Comparison of ENCODE assay signal across 17 cellular contexts in genomic region chr6:42383421-42384208, GRCh38.
DNase-seq lines count a peak whose midpoint lies in the region; ATAC-seq and TF ChIP-seq lines count a peak whose summit lies in the region.
"Had no signal": no experiment of that assay in that cellular context is flagged by ENCODE, and none has a peak within 500 bp of the region (broad histone marks: within the 10 kb centered on the region; RNA-seq: fewer than 3 reads in every experiment).

No MANE protein-coding gene starts in this region.

- no peaks in the 10 kb centered on the region for H3K9me3 ChIP-seq in OCI-LY3 (ENCODE audit: insufficient read depth, low read length)
- H3K9me3 ChIP-seq: thoracic aorta had no signal

- H3K9ac ChIP-seq in OCI-LY3 (ENCODE audit: low read length) = no peak overlapping the region

- H3K79me2 ChIP-seq in OCI-LY3 (ENCODE audit: low read length) = peaks cover 42% of the 10 kb centered on the region

- H3K36me3 ChIP-seq in OCI-LY3 (replicated peaks; ENCODE audit: low read depth, low read length) = no peaks in the 10 kb centered on the region
- H3K36me3 ChIP-seq: thoracic aorta had no signal

- TF ChIP-seq CTCF in natural killer cell (IDR thresholded peaks at IDR 0.05) (no peak), OCI-LY3 (IDR thresholded peaks at IDR 0.05; ENCODE audit: low read depth, low read length) (no peak)

- H3K4me3 Mint-ChIP-seq in natural killer cell treated with Interleukin-12 subunit alpha and Interleukin-12 subunit beta and Interleukin-15 and Interleukin-18, amount 100 ng/mL, for 72 hours = peak overlapping the region; percentile 53
- H3K4me3 Mint-ChIP-seq in natural killer cell = no peak overlapping the region
- H3K4me3 Mint-ChIP-seq in activated T-helper 1 cell treated with anti-CD3 and anti-CD28 coated beads, Interleukin-12 subunit alpha, Interleukin-12 subunit beta, Interleukin-2, Interleukin-4 antibody, amounts not matched to agents 30 ng/mL and 10 ng/mL and 1 ng/mL, durations not matched to agents 14 hours and 24 hours and 36 hours = peak overlapping the region; percentile 38
- H3K4me3 Mint-ChIP-seq in stimulated activated naive CD8-positive, alpha-beta T cell treated with anti-CD3 and anti-CD28 coated beads, Interleukin-15, Interleukin-2, amounts not matched to agents 100 ng/mL and 50 ng/mL, for 24 hours = peak overlapping the region; percentile 31
- H3K4me3 Mint-ChIP-seq: activated naive CD4-positive, alpha-beta T cell treated with anti-CD3 and anti-CD28 coated beads, Interleukin-2, amount 10 ng/mL, durations not matched to agents 7 days and 5 days; CD8-positive, alpha-beta T cell had no signal

- no peaks in the 10 kb centered on the region for H3K9me3 Mint-ChIP-seq in natural killer cell treated with Interleukin-12 subunit alpha and Interleukin-12 subunit beta and Interleukin-15 and Interleukin-18, amount 100 ng/mL, for 72 hours
- no peaks in the 10 kb centered on the region for H3K9me3 Mint-ChIP-seq in natural killer cell
- no peaks in the 10 kb centered on the region for H3K9me3 Mint-ChIP-seq in activated T-helper 1 cell treated with anti-CD3 and anti-CD28 coated beads, Interleukin-12 subunit alpha, Interleukin-12 subunit beta, Interleukin-2, Interleukin-4 antibody, amounts not matched to agents 30 ng/mL and 10 ng/mL and 1 ng/mL, durations not matched to agents 14 hours and 24 hours and 36 hours
- no peaks in the 10 kb centered on the region for H3K9me3 Mint-ChIP-seq in stimulated activated naive CD8-positive, alpha-beta T cell treated with anti-CD3 and anti-CD28 coated beads, Interleukin-15, Interleukin-2, amounts not matched to agents 100 ng/mL and 50 ng/mL, for 24 hours
- H3K9me3 Mint-ChIP-seq: activated naive CD4-positive, alpha-beta T cell treated with anti-CD3 and anti-CD28 coated beads, Interleukin-2, amount 10 ng/mL, durations not matched to agents 7 days and 5 days; CD8-positive, alpha-beta T cell had no signal

- peaks cover 54 to 76% of the 10 kb centered on the region in 2 donors for H3K4me1 Mint-ChIP-seq in natural killer cell treated with Interleukin-12 subunit alpha and Interleukin-12 subunit beta and Interleukin-15 and Interleukin-18, amount 100 ng/mL, for 72 hours (ENCODE audit: low read depth in 2 of 2)
- peaks cover 55 to 61% of the 10 kb centered on the region in 2 donors for H3K4me1 Mint-ChIP-seq in natural killer cell
- peaks cover 71% of the 10 kb centered on the region for H3K4me1 Mint-ChIP-seq in activated T-helper 1 cell treated with anti-CD3 and anti-CD28 coated beads, Interleukin-12 subunit alpha, Interleukin-12 subunit beta, Interleukin-2, Interleukin-4 antibody, amounts not matched to agents 30 ng/mL and 10 ng/mL and 1 ng/mL, durations not matched to agents 14 hours and 24 hours and 36 hours (ENCODE audit: low read depth)
- H3K4me1 Mint-ChIP-seq in stimulated activated naive CD8-positive, alpha-beta T cell treated with anti-CD3 and anti-CD28 coated beads, Interleukin-15, Interleukin-2, amounts not matched to agents 100 ng/mL and 50 ng/mL, for 24 hours (ENCODE audit: low read depth) = peaks cover 79% of the 10 kb centered on the region

- peak overlapping the region; percentile 57 for H3K4me2 ChIP-seq in OCI-LY3 (ENCODE audit: low read length)
- H3K4me2 ChIP-seq: smooth muscle cell had no signal

- H3K27me3 Mint-ChIP-seq in natural killer cell treated with Interleukin-12 subunit alpha and Interleukin-12 subunit beta and Interleukin-15 and Interleukin-18, amount 100 ng/mL, for 72 hours = no peaks in the 10 kb centered on the region
- H3K27me3 Mint-ChIP-seq in natural killer cell (ENCODE audit: low read depth in 2 of 2) = no peaks in the 10 kb centered on the region
- no peaks in the 10 kb centered on the region for H3K27me3 Mint-ChIP-seq in activated T-helper 1 cell treated with anti-CD3 and anti-CD28 coated beads, Interleukin-12 subunit alpha, Interleukin-12 subunit beta, Interleukin-2, Interleukin-4 antibody, amounts not matched to agents 30 ng/mL and 10 ng/mL and 1 ng/mL, durations not matched to agents 14 hours and 24 hours and 36 hours (ENCODE audit: insufficient read depth)
- H3K27me3 Mint-ChIP-seq in stimulated activated naive CD8-positive, alpha-beta T cell treated with anti-CD3 and anti-CD28 coated beads, Interleukin-15, Interleukin-2, amounts not matched to agents 100 ng/mL and 50 ng/mL, for 24 hours = no peaks in the 10 kb centered on the region
- H3K27me3 Mint-ChIP-seq: activated naive CD4-positive, alpha-beta T cell treated with anti-CD3 and anti-CD28 coated beads, Interleukin-2, amount 10 ng/mL, durations not matched to agents 7 days and 5 days had no signal

- peak in 1 of 2 donors; percentile 81 for ATAC-seq in natural killer cell treated with Interleukin-12 subunit alpha and Interleukin-12 subunit beta and Interleukin-15 and Interleukin-18, amount 100 ng/mL, for 72 hours
- no peak for ATAC-seq in natural killer cell
- ATAC-seq: CD8-positive, alpha-beta T cell had no signal

- H2AFZ ChIP-seq in OCI-LY3 (ENCODE audit: low read depth, low read length) = no peak overlapping the region

- no peaks in the 10 kb centered on the region for H3K27me3 ChIP-seq in OCI-LY3 (ENCODE audit: low read depth, low read length)

- peak; percentile 5 for DNase-seq in natural killer cell treated with Interleukin-12 subunit alpha and Interleukin-12 subunit beta and Interleukin-15 and Interleukin-18, amount 100 ng/mL, for 72 hours (ENCODE audit: low spot score)
- DNase-seq in natural killer cell (no peak), A172 (ENCODE audit: low spot score) (no peak), SHP77 (lab: John Stamatoyannopoulos, UW) (no peak)
- no peak for DNase-seq in activated T-helper 1 cell treated with anti-CD3 and anti-CD28 coated beads, Interleukin-12 subunit alpha, Interleukin-12 subunit beta, Interleukin-2, Interleukin-4 antibody, amounts not matched to agents 30 ng/mL and 10 ng/mL and 1 ng/mL, durations not matched to agents 14 hours and 24 hours and 36 hours (ENCODE audit: low spot score)
- DNase-seq: activated naive CD4-positive, alpha-beta T cell treated with anti-CD3 and anti-CD28 coated beads, Interleukin-2, amount 10 ng/mL, durations not matched to agents 7 days and 5 days; CD8-positive, alpha-beta T cell; DMS53; KG1; mammary epithelial cell; occipital lobe; Right ventricle myocardium superior; SW 1271 had no signal

- H3K27ac ChIP-seq in OCI-LY3 (ENCODE audit: low read length) = no peak overlapping the region
- H3K27ac ChIP-seq: thoracic aorta had no signal

- peak overlapping the region; percentile 11 for H3K4me3 ChIP-seq in OCI-LY3 (ENCODE audit: low read length)
- H3K4me3 ChIP-seq: smooth muscle cell, thoracic aorta had no signal

- no peaks in the 10 kb centered on the region for H3K36me3 Mint-ChIP-seq in natural killer cell treated with Interleukin-12 subunit alpha and Interleukin-12 subunit beta and Interleukin-15 and Interleukin-18, amount 100 ng/mL, for 72 hours
- H3K36me3 Mint-ChIP-seq in natural killer cell = no peaks in the 10 kb centered on the region
- peaks cover 24% of the 10 kb centered on the region for H3K36me3 Mint-ChIP-seq in activated T-helper 1 cell treated with anti-CD3 and anti-CD28 coated beads, Interleukin-12 subunit alpha, Interleukin-12 subunit beta, Interleukin-2, Interleukin-4 antibody, amounts not matched to agents 30 ng/mL and 10 ng/mL and 1 ng/mL, durations not matched to agents 14 hours and 24 hours and 36 hours (ENCODE audit: low read depth)
- H3K36me3 Mint-ChIP-seq in stimulated activated naive CD8-positive, alpha-beta T cell treated with anti-CD3 and anti-CD28 coated beads, Interleukin-15, Interleukin-2, amounts not matched to agents 100 ng/mL and 50 ng/mL, for 24 hours (ENCODE audit: low read depth) = no peaks in the 10 kb centered on the region

- intact Hi-C loops in natural killer cell (cut with micrococcal nuclease) = no loop called here
- intact Hi-C loops in activated T-helper 1 cell treated with anti-CD3 and anti-CD28 coated beads, Interleukin-12 subunit alpha, Interleukin-12 subunit beta, Interleukin-2, Interleukin-4 antibody, amounts not matched to agents 30 ng/mL and 10 ng/mL and 1 ng/mL, durations not matched to agents 14 hours and 24 hours and 36 hours (cut with micrococcal nuclease) = loop anchor here (1.0 kb wide), 1 partner anchor 26 kb away; no protein-coding TSS in a partner anchor

- peaks cover 58% of the 10 kb centered on the region for H3K4me1 ChIP-seq in OCI-LY3 (ENCODE audit: low read length)

- peaks cover 36% of the 10 kb centered on the region; the same call in 1 of the 2 replicates for H4K20me1 ChIP-seq in OCI-LY3 (ENCODE audit: insufficient read depth, low read length)

- H3K27ac Mint-ChIP-seq in natural killer cell treated with Interleukin-12 subunit alpha and Interleukin-12 subunit beta and Interleukin-15 and Interleukin-18, amount 100 ng/mL, for 72 hours = peak overlapping the region; percentile 85 to 99
- H3K27ac Mint-ChIP-seq in natural killer cell = no peak overlapping the region
- H3K27ac Mint-ChIP-seq in activated T-helper 1 cell treated with anti-CD3 and anti-CD28 coated beads, Interleukin-12 subunit alpha, Interleukin-12 subunit beta, Interleukin-2, Interleukin-4 antibody, amounts not matched to agents 30 ng/mL and 10 ng/mL and 1 ng/mL, durations not matched to agents 14 hours and 24 hours and 36 hours = peak overlapping the region; percentile 83
- peak overlapping the region; percentile 79 for H3K27ac Mint-ChIP-seq in stimulated activated naive CD8-positive, alpha-beta T cell treated with anti-CD3 and anti-CD28 coated beads, Interleukin-15, Interleukin-2, amounts not matched to agents 100 ng/mL and 50 ng/mL, for 24 hours
- H3K27ac Mint-ChIP-seq: activated naive CD4-positive, alpha-beta T cell treated with anti-CD3 and anti-CD28 coated beads, Interleukin-2, amount 10 ng/mL, durations not matched to agents 7 days and 5 days had no signal

Comparison
In these comparisons a context has a peak if more than half of its experiments do, and no peak if none do; other contexts are left out.
1. H3K27ac Mint-ChIP-seq: peak in natural killer cell treated with Interleukin-12 subunit alpha and Interleukin-12 subunit beta and Interleukin-15 and Interleukin-18, amount 100 ng/mL, for 72 hours (2 of 2), activated T-helper 1 cell treated with anti-CD3 and anti-CD28 coated beads, Interleukin-12 subunit alpha, Interleukin-12 subunit beta, Interleukin-2, Interleukin-4 antibody, amounts not matched to agents 30 ng/mL and 10 ng/mL and 1 ng/mL, durations not matched to agents 14 hours and 24 hours and 36 hours (single experiment) and stimulated activated naive CD8-positive, alpha-beta T cell treated with anti-CD3 and anti-CD28 coated beads, Interleukin-15, Interleukin-2, amounts not matched to agents 100 ng/mL and 50 ng/mL, for 24 hours (single experiment); none in natural killer cell (0 of 2).